16 cellular contexts compared by ENCODE assay signal in genomic region chr11:29452131-29452530, GRCh38.
DNase-seq lines count a peak whose midpoint lies in the region; ATAC-seq and TF ChIP-seq lines count a peak whose summit lies in the region.
"Had no signal": no experiment of that assay in that cellular context is flagged by ENCODE, and none has a peak within 500 bp of the region (broad histone marks: within the 10 kb centered on the region; RNA-seq: fewer than 3 reads in every experiment).

No MANE protein-coding gene starts in this region.

- H3K27ac ChIP-seq in SK-N-SH (ENCODE audit: low read depth in 2 of 2, low read length in 1 of 2), result peak overlapping the region in 1 of 2 experiments; percentile 26; a peak in 2 of 4 replicates
- H3K27ac ChIP-seq: RWPE1, thoracic aorta had no signal

- TF ChIP-seq CTCF in SK-N-SH (IDR thresholded peaks at IDR 0.05), result no peak
- TF ChIP-seq CTCF in astrocyte of the cerebellum (IDR thresholded peaks at IDR 0.05; ENCODE audit: low read depth, low read length, missing control alignments), result no peak

- no peak overlapping the region for H3K4me3 ChIP-seq in SK-N-SH (ENCODE audit: low read depth in 2 of 2, low read length in 1 of 2)
- H3K4me3 ChIP-seq in astrocyte of the cerebellum (ENCODE audit: low read depth, low read length), result no peak overlapping the region
- H3K4me3 ChIP-seq: lung, thoracic aorta had no signal

- no peaks in the 10 kb centered on the region for H3K79me2 ChIP-seq in SK-N-SH (ENCODE audit: insufficient read depth)

- H3K4me2 ChIP-seq in SK-N-SH, result peak overlapping the region; percentile 43; the same call in 1 of the 2 replicates

- peak overlapping the region; percentile 5; the same call in 1 of the 2 replicates for H3K9ac ChIP-seq in SK-N-SH

- no peak for TF ChIP-seq RAD21 in SK-N-SH (IDR thresholded peaks at IDR 0.05; ENCODE audit: low read length)

- in situ Hi-C loops in astrocyte of the cerebellum (cut with HindIII; ENCODE audit: low sequenced_read_pairs), result no loop called here

- H3F3A ChIP-seq in SK-N-SH (replicated peaks; ENCODE audit: insufficient read depth), result peaks cover 13% of the 10 kb centered on the region

- CTCF ChIA-PET in SK-N-SH (lab: Yijun Ruan, JAX), result no interaction called here

- POLR2A ChIA-PET in SK-N-SH (lab: Yijun Ruan, JAX), result no interaction called here

- H3K4me1 ChIP-seq in SK-N-SH (ENCODE audit: control insufficient read depth in 1 of 2, insufficient read depth in 2 of 2, low read depth in 1 of 2, low read length in 1 of 2), result peaks cover 0 to 8% of the 10 kb centered on the region in 2 experiments; a peak in 2 of 4 replicates

- H3K9me2 ChIP-seq in SK-N-SH, result no peaks in the 10 kb centered on the region

- no peak for ATAC-seq in SK-N-SH treated with all-trans-retinoic acid at 6 μM for 48 hours
- ATAC-seq in HG03175 (IDR thresholded peaks at IDR 0.05; ENCODE audit: unreplicated experiment), result no peak

- peak overlapping the region; percentile 60 for H2AFZ ChIP-seq in SK-N-SH (ENCODE audit: low read depth)

- no peaks in the 10 kb centered on the region for H3K27me3 ChIP-seq in SK-N-SH (ENCODE audit: insufficient read depth)

- DNase-seq in SK-N-SH, result no peak
- DNase-seq in astrocyte of the cerebellum (ENCODE audit: low read depth), result peak; percentile 64
- peak; percentile 82 for DNase-seq in glomerular endothelial cell (ENCODE audit: extremely low read depth, low read depth, low spot score)
- DNase-seq in superior temporal gyrus (ENCODE audit: extremely low spot score), result peak; percentile 26
- DNase-seq in AG08396 (ENCODE audit: low spot score), result no peak
- DNase-seq in effector CD8-positive, alpha-beta T cell (lab: John Stamatoyannopoulos, UW), result no peak
- DNase-seq: activated CD4-positive, alpha-beta T cell treated with anti-CD3 and anti-CD28 coated beads, Interleukin-2, amount 50 U/mL, for 1 hour; COR-L47; NCI-H1417 treated with DMSO at 0.1 percent for 48 hours; NCI-H524 treated with DMSO at 0.1 percent for 48 hours; T-helper 2 cell had no signal

- H4K20me1 ChIP-seq in SK-N-SH (ENCODE audit: insufficient read depth), result no peaks in the 10 kb centered on the region

- TF ChIP-seq EP300 in SK-N-SH (IDR thresholded peaks at IDR 0.05; ENCODE audit: borderline replicate concordance in 1 of 2, low read depth in 1 of 2, low read length in 1 of 2), result no peak

- 0% methylated on average over 1 of the region's 1 CpG for WGBS in SK-N-SH (ENCODE audit: low lambda C conversion rate)

- no peaks in the 10 kb centered on the region for H3K9me3 ChIP-seq in SK-N-SH
- H3K9me3 ChIP-seq: thoracic aorta had no signal

- H3K36me3 ChIP-seq in SK-N-SH (replicated peaks in 1 of 2; ENCODE audit: control insufficient read depth in 1 of 2, insufficient read depth in 2 of 2, low read length in 1 of 2), result no peaks in the 10 kb centered on the region
- H3K36me3 ChIP-seq: thoracic aorta had no signal

TF ChIP-seq in SK-N-SH, 30 proteins besides CTCF, POLR2A, EP300 and RAD21:
- TF ChIP-seq MEF2A (IDR thresholded peaks at IDR 0.05; ENCODE audit: borderline replicate concordance, low read depth) (no peak), ZBTB33 (IDR thresholded peaks at IDR 0.05; ENCODE audit: borderline replicate concordance, low read depth) (no peak), FOSL2 (IDR thresholded peaks at IDR 0.05; ENCODE audit: borderline replicate concordance, low read depth) (no peak)

TF ChIP-seq in SK-N-SH treated with all-trans-retinoic acid at 6 μM for 48 hours, 23 proteins besides CTCF, POLR2A, EP300 and RAD21 (continues in another document):
- TF ChIP-seq TCF4 (CRISPR knock-in tag; IDR thresholded peaks at IDR 0.05; ENCODE audit: borderline replicate concordance) (no peak), TSHZ2 (CRISPR knock-in tag; IDR thresholded peaks at IDR 0.05) (no peak), CSDC2 (CRISPR knock-in tag; IDR thresholded peaks at IDR 0.05) (no peak), ZNF565 (CRISPR knock-in tag; conservative IDR thresholded peaks at IDR 0.05; ENCODE audit: low read depth) (no peak), TOX (CRISPR knock-in tag; IDR thresholded peaks at IDR 0.05; ENCODE audit: borderline replicate concordance) (no peak), PPARA (CRISPR knock-in tag; IDR thresholded peaks at IDR 0.05; ENCODE audit: borderline replicate concordance) (no peak), POU6F1 (CRISPR knock-in tag; IDR thresholded peaks at IDR 0.05; ENCODE audit: borderline replicate concordance, low read depth) (no peak), RARB (CRISPR knock-in tag; IDR thresholded peaks at IDR 0.05) (no peak), ZFP3 (CRISPR knock-in tag; IDR thresholded peaks at IDR 0.05) (no peak), ZNF8 (CRISPR knock-in tag; IDR thresholded peaks at IDR 0.05) (no peak), ZC3H10 (CRISPR knock-in tag; IDR thresholded peaks at IDR 0.05) (no peak), OSR1 (CRISPR knock-in tag; IDR thresholded peaks at IDR 0.05) (no peak), ZFP30 (CRISPR knock-in tag; IDR thresholded peaks at IDR 0.05) (no peak), CSRNP3 (CRISPR knock-in tag; IDR thresholded peaks at IDR 0.05) (no peak), CREB5 (CRISPR knock-in tag; IDR thresholded peaks at IDR 0.05; ENCODE audit: low read depth) (no peak)

Comparison
In these comparisons a context has a peak if more than half of its experiments do, and no peak if none do; other contexts are left out.
1. DNase-seq: peak in astrocyte of the cerebellum (single experiment), glomerular endothelial cell (single experiment) and superior temporal gyrus (single experiment); none in SK-N-SH (single experiment), AG08396 (single experiment) and effector CD8-positive, alpha-beta T cell (single experiment).